1 cellular context compared by ENCODE assay signal in genomic region chr12:80268924-80269749, GRCh38.
TF ChIP-seq lines count a peak whose summit lies in the region.

No MANE protein-coding gene starts in this region.

TF ChIP-seq in HepG2, 621 proteins besides CTCF, POLR2A, EP300 and RAD21 (continued from another document):
- TF ChIP-seq ZNF362 (CRISPR knock-in tag; IDR thresholded peaks at IDR 0.05; ENCODE audit: borderline replicate concordance): no peak
- no peak for TF ChIP-seq RXRA (CRISPR knock-in tag; IDR thresholded peaks at IDR 0.05)
- TF ChIP-seq UBTF (CRISPR knock-in tag; IDR thresholded peaks at IDR 0.05): no peak
- no peak for TF ChIP-seq THAP7 (CRISPR knock-in tag; IDR thresholded peaks at IDR 0.05)
- no peak for TF ChIP-seq RXRB (CRISPR knock-in tag; IDR thresholded peaks at IDR 0.05; ENCODE audit: borderline replicate concordance)
- no peak for TF ChIP-seq PHF8 (CRISPR knock-in tag; IDR thresholded peaks at IDR 0.05)
